Comparison of ENCODE assay signal across 15 cellular contexts in the genomic region with DNA sequence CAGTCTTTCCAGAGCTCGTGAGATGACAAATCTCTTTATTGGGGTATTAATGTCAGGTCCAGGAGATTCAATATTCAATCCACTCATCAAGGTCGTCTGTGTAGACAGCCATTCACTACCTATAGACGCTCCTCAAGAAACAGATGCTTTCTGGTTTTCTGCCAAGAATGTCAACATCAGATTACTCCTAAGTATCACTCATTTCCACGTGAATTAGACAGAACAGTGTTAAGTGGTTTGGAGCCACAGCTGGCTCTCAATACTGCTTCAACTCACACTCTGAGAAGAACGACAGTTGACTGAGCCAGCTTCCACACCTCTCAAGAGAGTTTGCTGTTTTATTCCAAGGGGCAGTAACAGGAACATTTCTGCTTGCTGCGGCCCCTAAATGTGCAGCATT.
A peak's percentile ranks its signal among the peaks of the same experiment; 100 is the strongest.
DNase-seq lines count a peak whose midpoint lies in the region; TF ChIP-seq lines count a peak whose summit lies in the region.
"Had no signal": no experiment of that assay in that cellular context is flagged by ENCODE, and none has a peak within 500 bp of the region (broad histone marks: within the 10 kb centered on the region; RNA-seq: fewer than 3 reads in every experiment).

No MANE protein-coding gene starts in this region.

- TF ChIP-seq EP300 in sigmoid colon (IDR thresholded peaks at IDR 0.05): no peak

- H3K9ac ChIP-seq in liver (ENCODE audit: low read depth in 1 of 2, low read length in 2 of 2): no peak overlapping the region

- no peak for TF ChIP-seq CTCF in liver (IDR thresholded peaks at IDR 0.05; ENCODE audit: low read depth, low read length, missing input control)
- no peak for TF ChIP-seq CTCF in sigmoid colon (IDR thresholded peaks at IDR 0.05)

- H3K27ac ChIP-seq in liver (ENCODE audit: low read depth in 1 of 2, low read length in 2 of 2): peak overlapping the region; percentile 38 to 48
- H3K27ac ChIP-seq in sigmoid colon: no peak overlapping the region
- H3K27ac ChIP-seq: transverse colon had no signal

- no peak for TF ChIP-seq POLR2A in erythroblast (IDR thresholded peaks at IDR 0.05; ENCODE audit: low read length)
- no peak for TF ChIP-seq POLR2A in sigmoid colon (IDR thresholded peaks at IDR 0.05)

- H3K4me3 ChIP-seq in liver (ENCODE audit: low read depth in 1 of 3, low read length in 3 of 3) (peak overlapping the region in 1 of 3 donors; percentile 4), sigmoid colon (no peak overlapping the region)
- H3K4me3 ChIP-seq: smooth muscle cell, transverse colon had no signal

- WGBS in liver: 72% methylated on average over 6 of the region's 6 CpGs
- WGBS in sigmoid colon, 2 donors: 26 to 61% methylated on average over 6 of the region's 6 CpGs

- no peaks in the 10 kb centered on the region for H3K27me3 ChIP-seq in liver (ENCODE audit: control insufficient read depth in 4 of 4, insufficient read depth in 4 of 4, low read length in 3 of 4)
- no peaks in the 10 kb centered on the region for H3K27me3 ChIP-seq in sigmoid colon
- H3K27me3 ChIP-seq: transverse colon had no signal

- intact Hi-C loops in sigmoid colon (cut with DNase I): no loop called here

- DNase-seq in HCEC 1CT (peak; percentile 49), NCI-H128 (lab: John Stamatoyannopoulos, UW; ENCODE audit: unreplicated experiment) (peak; percentile 52), OCI-M1 (lab: John Stamatoyannopoulos, UW) (peak; percentile 38), erythroblast (lab: John Stamatoyannopoulos, UW) (no peak), sigmoid colon (no peak), amygdala (lab: John Stamatoyannopoulos, UW) (no peak)
- no peak for DNase-seq in stimulated activated CD4-positive, alpha-beta T cell treated with anti-CD3 and anti-CD28 coated beads, Interleukin-4, amount 100 ng/mL, for 1 hour
- DNase-seq: activated CD4-positive, alpha-beta memory T cell treated with anti-CD3 and anti-CD28 coated beads for 36 hours; activated naive CD4-positive, alpha-beta T cell; H9; natural killer cell; T-helper 17 cell had no signal

- H3K9me3 ChIP-seq in liver (ENCODE audit: control insufficient read depth in 4 of 4, low read length in 3 of 4): no peaks in the 10 kb centered on the region
- H3K9me3 ChIP-seq in sigmoid colon: no peaks in the 10 kb centered on the region
- H3K9me3 ChIP-seq: transverse colon had no signal

- no peaks in the 10 kb centered on the region for H3K36me3 ChIP-seq in liver (ENCODE audit: control insufficient read depth in 4 of 4, insufficient read depth in 3 of 4, low read depth in 1 of 4, low read length in 3 of 4)
- H3K36me3 ChIP-seq in sigmoid colon: no peaks in the 10 kb centered on the region
- H3K36me3 ChIP-seq: transverse colon had no signal

- H3K4me1 ChIP-seq in liver (ENCODE audit: control insufficient read depth in 4 of 4, insufficient read depth in 4 of 4, low read length in 3 of 4): peaks cover 0 to 8% (median 5%) of the 10 kb centered on the region in 4 donors
- no peaks in the 10 kb centered on the region for H3K4me1 ChIP-seq in sigmoid colon

- no peak for TF ChIP-seq RAD21 in liver (IDR thresholded peaks at IDR 0.05)

TF ChIP-seq in liver, 16 proteins besides CTCF, POLR2A, EP300 and RAD21:
- TF ChIP-seq JUND (IDR thresholded peaks at IDR 0.05): no peak
- TF ChIP-seq SP1 (IDR thresholded peaks at IDR 0.05): no peak
- TF ChIP-seq, protein P1, sequence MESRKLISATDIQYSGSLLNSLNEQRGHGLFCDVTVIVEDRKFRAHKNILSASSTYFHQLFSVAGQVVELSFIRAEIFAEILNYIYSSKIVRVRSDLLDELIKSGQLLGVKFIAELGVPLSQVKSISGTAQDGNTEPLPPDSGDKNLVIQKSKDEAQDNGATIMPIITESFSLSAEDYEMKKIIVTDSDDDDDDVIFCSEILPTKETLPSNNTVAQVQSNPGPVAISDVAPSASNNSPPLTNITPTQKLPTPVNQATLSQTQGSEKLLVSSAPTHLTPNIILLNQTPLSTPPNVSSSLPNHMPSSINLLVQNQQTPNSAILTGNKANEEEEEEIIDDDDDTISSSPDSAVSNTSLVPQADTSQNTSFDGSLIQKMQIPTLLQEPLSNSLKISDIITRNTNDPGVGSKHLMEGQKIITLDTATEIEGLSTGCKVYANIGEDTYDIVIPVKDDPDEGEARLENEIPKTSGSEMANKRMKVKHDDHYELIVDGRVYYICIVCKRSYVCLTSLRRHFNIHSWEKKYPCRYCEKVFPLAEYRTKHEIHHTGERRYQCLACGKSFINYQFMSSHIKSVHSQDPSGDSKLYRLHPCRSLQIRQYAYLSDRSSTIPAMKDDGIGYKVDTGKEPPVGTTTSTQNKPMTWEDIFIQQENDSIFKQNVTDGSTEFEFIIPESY (IDR thresholded peaks at IDR 0.05): no peak
- no peak for TF ChIP-seq NR2F2 (IDR thresholded peaks at IDR 0.05)
- TF ChIP-seq YY1 (IDR thresholded peaks at IDR 0.05): no peak
- no peak for TF ChIP-seq FOXA1 (IDR thresholded peaks at IDR 0.05)
- TF ChIP-seq, protein P2, sequence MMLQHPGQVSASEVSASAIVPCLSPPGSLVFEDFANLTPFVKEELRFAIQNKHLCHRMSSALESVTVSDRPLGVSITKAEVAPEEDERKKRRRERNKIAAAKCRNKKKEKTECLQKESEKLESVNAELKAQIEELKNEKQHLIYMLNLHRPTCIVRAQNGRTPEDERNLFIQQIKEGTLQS (IDR thresholded peaks at IDR 0.05): no peak
- TF ChIP-seq RXRA (IDR thresholded peaks at IDR 0.05): no peak
- TF ChIP-seq EGR1 (IDR thresholded peaks at IDR 0.05; ENCODE audit: low read depth in 2 of 2): no peak
- TF ChIP-seq FOXA2 (IDR thresholded peaks at IDR 0.05): no peak
- TF ChIP-seq, protein P3, sequence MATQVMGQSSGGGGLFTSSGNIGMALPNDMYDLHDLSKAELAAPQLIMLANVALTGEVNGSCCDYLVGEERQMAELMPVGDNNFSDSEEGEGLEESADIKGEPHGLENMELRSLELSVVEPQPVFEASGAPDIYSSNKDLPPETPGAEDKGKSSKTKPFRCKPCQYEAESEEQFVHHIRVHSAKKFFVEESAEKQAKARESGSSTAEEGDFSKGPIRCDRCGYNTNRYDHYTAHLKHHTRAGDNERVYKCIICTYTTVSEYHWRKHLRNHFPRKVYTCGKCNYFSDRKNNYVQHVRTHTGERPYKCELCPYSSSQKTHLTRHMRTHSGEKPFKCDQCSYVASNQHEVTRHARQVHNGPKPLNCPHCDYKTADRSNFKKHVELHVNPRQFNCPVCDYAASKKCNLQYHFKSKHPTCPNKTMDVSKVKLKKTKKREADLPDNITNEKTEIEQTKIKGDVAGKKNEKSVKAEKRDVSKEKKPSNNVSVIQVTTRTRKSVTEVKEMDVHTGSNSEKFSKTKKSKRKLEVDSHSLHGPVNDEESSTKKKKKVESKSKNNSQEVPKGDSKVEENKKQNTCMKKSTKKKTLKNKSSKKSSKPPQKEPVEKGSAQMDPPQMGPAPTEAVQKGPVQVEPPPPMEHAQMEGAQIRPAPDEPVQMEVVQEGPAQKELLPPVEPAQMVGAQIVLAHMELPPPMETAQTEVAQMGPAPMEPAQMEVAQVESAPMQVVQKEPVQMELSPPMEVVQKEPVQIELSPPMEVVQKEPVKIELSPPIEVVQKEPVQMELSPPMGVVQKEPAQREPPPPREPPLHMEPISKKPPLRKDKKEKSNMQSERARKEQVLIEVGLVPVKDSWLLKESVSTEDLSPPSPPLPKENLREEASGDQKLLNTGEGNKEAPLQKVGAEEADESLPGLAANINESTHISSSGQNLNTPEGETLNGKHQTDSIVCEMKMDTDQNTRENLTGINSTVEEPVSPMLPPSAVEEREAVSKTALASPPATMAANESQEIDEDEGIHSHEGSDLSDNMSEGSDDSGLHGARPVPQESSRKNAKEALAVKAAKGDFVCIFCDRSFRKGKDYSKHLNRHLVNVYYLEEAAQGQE (IDR thresholded peaks at IDR 0.05): no peak
- no peak for TF ChIP-seq GABPA (IDR thresholded peaks at IDR 0.05 in 1 of 2, conservative IDR thresholded peaks at IDR 0.05 in 1 of 2)
- TF ChIP-seq, protein P4, sequence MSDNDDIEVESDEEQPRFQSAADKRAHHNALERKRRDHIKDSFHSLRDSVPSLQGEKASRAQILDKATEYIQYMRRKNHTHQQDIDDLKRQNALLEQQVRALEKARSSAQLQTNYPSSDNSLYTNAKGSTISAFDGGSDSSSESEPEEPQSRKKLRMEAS (IDR thresholded peaks at IDR 0.05): no peak
- TF ChIP-seq HNF4G (IDR thresholded peaks at IDR 0.05): no peak
- no peak for TF ChIP-seq TAF1 (conservative IDR thresholded peaks at IDR 0.05)
- TF ChIP-seq HNF4A (conservative IDR thresholded peaks at IDR 0.05): no peak

Comparison
In these comparisons a context has a peak if more than half of its experiments do, and no peak if none do; other contexts are left out.
1. DNase-seq: peak in HCEC 1CT (single experiment), NCI-H128 (single experiment) and OCI-M1 (single experiment); none in stimulated activated CD4-positive, alpha-beta T cell treated with anti-CD3 and anti-CD28 coated beads, Interleukin-4, amount 100 ng/mL, for 1 hour (single experiment), erythroblast (0 of 2), sigmoid colon (single experiment) and amygdala (0 of 56).
2. H3K27ac ChIP-seq: peak in liver (2 of 2); none in sigmoid colon (0 of 4).